In genomic region chr12:132986001-132986884, GRCh38 we compare ENCODE assay signal across 8 cellular contexts.
DNase-seq lines count a peak whose midpoint lies in the region; ATAC-seq and TF ChIP-seq lines count a peak whose summit lies in the region.

Gene ZNF26, plus strand, starts transcription at chr12:132986367. Its CDS starts 474 bp downstream, at chr12:132986841.

- ATAC-seq in GM19035 (IDR thresholded peaks at IDR 0.05; ENCODE audit: unreplicated experiment) (peak; percentile 95), HG03354 (IDR thresholded peaks at IDR 0.05; ENCODE audit: poor library complexity, severe bottlenecking, unreplicated experiment) (peak; percentile 97)
- peak; percentile 98 for ATAC-seq in activated CD4-positive, CD25-positive, alpha-beta regulatory T cell treated with anti-CD3 and anti-CD28 coated beads, Interleukin-2, amount 50 U/mL, for 24 hours

- peak; percentile 60 for DNase-seq in AG09319 (ENCODE audit: extremely low read depth, low read depth)
- DNase-seq in NCI-H446 treated with DMSO at 0.1 percent for 48 hours (lab: John Stamatoyannopoulos, UW) = peak; percentile 85
- peak; percentile 96 for DNase-seq in cerebellar cortex (ENCODE audit: low spot score)
- peak; percentile 98 for DNase-seq in islet precursor cell
- peak; percentile 76 to 84 (median 81) for DNase-seq in stimulated activated CD4-positive, alpha-beta T cell treated with anti-CD3 and anti-CD28 coated beads, Interleukin-12 subunit alpha, Interleukin-12 subunit beta, amount 100 ng/mL, for 48 hours (ENCODE audit: low read depth in 2 of 3, low spot score in 1 of 3)

- no peak for TF ChIP-seq CTCF in AG09319 (IDR thresholded peaks at IDR 0.05; ENCODE audit: low read depth, low read length)

Comparison
In these comparisons a context has a peak if more than half of its experiments do, and no peak if none do; other contexts are left out.
1. Peak in every context shown above with its lines: DNase-seq and ATAC-seq.